In the genomic region with DNA sequence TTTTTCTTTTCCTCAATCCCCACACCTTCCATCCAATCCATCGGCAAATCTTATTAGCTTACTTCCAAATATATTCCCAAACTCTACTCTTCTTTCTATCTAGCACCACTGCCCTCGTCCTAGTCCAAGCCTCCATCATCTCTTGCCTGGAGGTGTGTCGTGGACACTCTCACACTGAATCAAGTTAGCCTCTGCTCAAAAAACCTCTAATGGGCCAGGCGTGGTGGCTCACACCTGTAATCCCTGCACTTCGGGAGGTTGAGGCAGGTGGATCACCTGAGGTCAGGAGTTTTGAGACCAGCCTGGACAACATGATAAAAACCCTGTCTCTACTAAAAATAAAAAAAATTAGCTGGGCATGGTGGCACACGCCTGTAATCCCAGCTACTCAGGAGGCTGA, we compare ENCODE assay signal across 34 cellular contexts.
"Had no signal": no experiment of that assay in that cellular context is flagged by ENCODE, and none has a peak within 500 bp of the region (broad histone marks: within the 10 kb centered on the region; RNA-seq: fewer than 3 reads in every experiment).

No MANE protein-coding gene starts in this region.

- H3K4me3 ChIP-seq: MG63 had no signal

- DNase-seq: Karpas-422, Kasumi-1, MG63, MM.1S, MV-4-11, NCI-H1048, NCI-H1092, NCI-H1092 treated with DMSO at 0.1 percent for 48 hours, NCI-H1105, NCI-H1105 treated with DMSO at 0.1 percent for 48 hours, NCI-H1417, NCI-H1417 treated with DMSO at 0.1 percent for 48 hours, NCI-H1436, NCI-H1436 treated with DMSO at 0.1 percent for 48 hours, NCI-H146, NCI-H1694, NCI-H1694 treated with DMSO at 0.1 percent for 48 hours, NCI-H187, NCI-H187 treated with DMSO at 0.1 percent for 48 hours, NCI-H1930, NCI-H2029, NCI-H2029 treated with DMSO at 0.1 percent for 48 hours, NCI-H2081, NCI-H2081 treated with DMSO at 0.1 percent for 48 hours, NCI-H2107, NCI-H2171, NCI-H2171 treated with DMSO at 0.1 percent for 48 hours, NCI-H2227 treated with DMSO at 0.1 percent for 48 hours, NCI-H226, NCI-H345, NCI-H446, NCI-H446 treated with DMSO at 0.1 percent for 48 hours, NCI-H510A, NCI-H510A treated with DMSO at 0.1 percent for 48 hours had no signal

- H3K27me3 ChIP-seq: MG63 had no signal

- H3K9me3 ChIP-seq: MG63 had no signal
